In the genomic region with DNA sequence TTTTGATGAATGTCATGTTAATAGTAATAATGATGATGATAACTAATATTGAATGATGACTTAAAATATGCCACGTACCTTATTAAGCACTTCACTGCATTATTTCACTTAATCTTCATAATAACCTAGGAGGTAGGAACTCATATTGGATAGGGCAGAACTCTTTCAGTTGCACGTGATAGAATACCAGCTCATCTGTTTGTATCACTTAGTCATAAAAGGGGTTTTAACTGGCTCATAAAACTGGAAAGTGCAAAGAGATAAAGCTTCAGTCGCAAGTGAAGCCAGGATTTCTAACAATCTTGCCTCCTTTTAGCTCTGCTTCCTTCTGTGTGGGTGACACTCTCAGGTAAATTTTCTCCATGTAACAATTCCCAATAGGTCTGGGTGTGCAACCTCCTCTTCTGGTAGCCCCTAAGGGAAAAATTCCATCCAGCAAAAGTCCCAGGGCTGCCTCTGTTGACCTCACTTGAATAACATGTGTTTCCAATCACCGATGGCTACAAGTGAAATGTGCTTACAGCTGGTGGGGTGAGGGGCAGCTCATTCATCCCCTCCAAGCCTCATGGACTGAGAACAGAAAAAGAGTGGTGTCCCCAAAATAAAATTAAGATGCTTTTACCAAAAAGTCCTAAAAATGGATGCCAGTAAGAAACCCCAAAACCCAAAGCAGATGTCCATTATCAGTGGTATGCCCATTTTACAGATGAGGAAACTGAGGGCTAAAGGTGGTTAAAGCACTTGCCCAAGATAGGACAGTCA, we compare ENCODE assay signal across 2 cellular contexts.
A peak's percentile ranks its signal among the peaks of the same experiment; 100 is the strongest.
TF ChIP-seq lines count a peak whose summit lies in the region.

No MANE protein-coding gene starts in this region.

TF ChIP-seq in IMR-90, 13 proteins besides CTCF, POLR2A, EP300 and RAD21:
- TF ChIP-seq BHLHE40 (IDR thresholded peaks at IDR 0.05; ENCODE audit: low read depth, low read length) (peak; percentile 79), MAZ (IDR thresholded peaks at IDR 0.05; ENCODE audit: borderline replicate concordance, low read depth, low read length) (no peak)

TF ChIP-seq in H1, 55 proteins besides CTCF, POLR2A, EP300 and RAD21:
- no peak for TF ChIP-seq EGR1 (IDR thresholded peaks at IDR 0.05; ENCODE audit: borderline replicate concordance, low read depth, low read length)
- TF ChIP-seq SP2 (IDR thresholded peaks at IDR 0.05; ENCODE audit: low read length), result no peak
- TF ChIP-seq ZNF274 (IDR thresholded peaks at IDR 0.05; ENCODE audit: borderline replicate concordance, extremely low read depth, low read length), result no peak
- peak; percentile 12; the same call in 1 of the 2 replicates for TF ChIP-seq KDM1A (IDR thresholded peaks at IDR 0.05; ENCODE audit: borderline replicate concordance, low read length)
